Comparison of ENCODE assay signal across 12 cellular contexts in the genomic region with DNA sequence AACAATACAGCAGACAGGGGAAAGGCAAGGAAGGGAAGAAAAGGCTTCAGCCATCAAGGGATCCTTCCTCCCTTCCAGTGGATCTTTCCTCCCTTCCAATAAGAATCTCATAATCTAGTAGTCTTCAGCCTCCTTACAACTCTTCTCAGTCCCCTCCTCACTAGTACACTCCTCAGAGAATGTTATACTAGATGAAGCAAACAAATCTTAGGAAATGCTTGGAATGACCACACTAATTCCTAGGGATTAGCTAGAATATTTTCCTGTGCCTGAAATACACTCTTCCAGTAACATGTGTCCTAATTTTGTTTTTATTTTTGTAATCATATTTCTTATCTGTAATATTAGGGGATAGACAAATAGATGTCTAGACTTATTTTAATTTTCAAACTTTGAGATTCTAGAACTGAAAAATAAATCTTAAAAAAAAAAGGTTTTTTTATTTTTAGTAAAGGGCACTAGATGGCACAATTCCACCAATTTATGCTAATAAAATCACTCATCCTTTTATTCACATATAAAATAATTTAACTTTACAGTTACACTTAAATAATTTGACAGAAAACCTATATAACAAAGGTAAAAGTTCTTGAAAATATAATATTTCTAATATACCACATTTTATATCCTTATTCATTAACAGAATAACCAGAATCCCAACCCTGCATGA. TPM values are rescaled to one million over a fixed set of nuclear protein-coding genes. Genes with fewer than 3 reads are reported as not detected.
DNase-seq lines count a peak whose midpoint lies in the region; ATAC-seq and TF ChIP-seq lines count a peak whose summit lies in the region.
"Had no signal": no experiment of that assay in that cellular context is flagged by ENCODE, and none has a peak within 500 bp of the region (broad histone marks: within the 10 kb centered on the region; RNA-seq: fewer than 3 reads in every experiment).

No MANE protein-coding gene starts in this region.

- H3K36me3 ChIP-seq in PC-3 (ENCODE audit: low read depth, low read length) (no peaks in the 10 kb centered on the region), prostate gland (no peaks in the 10 kb centered on the region)
- H3K36me3 ChIP-seq: brain microvascular endothelial cell, neutrophil had no signal

- no peak for DNase-seq in activated CD8-positive, alpha-beta T cell treated with anti-CD3 and anti-CD28 coated beads for 36 hours
- DNase-seq in activated CD8-positive, alpha-beta T cell treated with anti-CD3 and anti-CD28 coated beads, Interleukin-2, amount 10 ng/mL, durations not matched to agents 7 days and 5 days: no peak
- DNase-seq in PC-3 (peak; percentile 18), epithelial cell of proximal tubule (ENCODE audit: low read depth) (no peak), stromal cell of bone marrow (ENCODE audit: low read depth) (peak; percentile 4), prostate gland (ENCODE audit: low spot score) (no peak), glomerular visceral epithelial cell (ENCODE audit: extremely low spot score) (no peak)
- no peak for DNase-seq in activated CD8-positive, alpha-beta memory T cell treated with anti-CD3 and anti-CD28 coated beads, Interleukin-2, amount 50 U/mL, for 48 hours
- DNase-seq: brain microvascular endothelial cell, C1 segment of cervical spinal cord, NCI-H2107 had no signal

- no peaks in the 10 kb centered on the region for H3K79me2 ChIP-seq in PC-3 (ENCODE audit: low read length)

- H3K4me3 Mint-ChIP-seq in activated CD8-positive, alpha-beta T cell treated with anti-CD3 and anti-CD28 coated beads for 36 hours: no peak overlapping the region
- no peak overlapping the region for H3K4me3 Mint-ChIP-seq in activated CD8-positive, alpha-beta T cell treated with anti-CD3 and anti-CD28 coated beads, Interleukin-2, amount 10 ng/mL, durations not matched to agents 7 days and 5 days

- no peak overlapping the region for H3K9ac ChIP-seq in PC-3 (ENCODE audit: low read length)

- H4K20me1 ChIP-seq in PC-3 (ENCODE audit: low read length): no peaks in the 10 kb centered on the region

- H3K27me3 ChIP-seq in PC-3 (ENCODE audit: low read length) (no peaks in the 10 kb centered on the region), prostate gland (replicated peaks; ENCODE audit: insufficient read depth) (no peaks in the 10 kb centered on the region)
- H3K27me3 ChIP-seq: brain microvascular endothelial cell, neutrophil had no signal

- CTCF ChIA-PET in activated CD8-positive, alpha-beta T cell treated with anti-CD3 and anti-CD28 coated beads for 36 hours (lab: Charles Lee): interaction anchor here (0.9 to 2.0 kb wide), 3 partner anchors 11 to 906 kb away, joined by 3 to 7 read pairs (median 4); a partner anchor contains a TSS
- CTCF ChIA-PET in activated CD8-positive, alpha-beta T cell treated with anti-CD3 and anti-CD28 coated beads, Interleukin-2, amount 10 ng/mL, durations not matched to agents 7 days and 5 days (lab: Charles Lee): interaction anchor here (1.8 to 2.3 kb wide), 3 partner anchors 845 to 1254 kb away, joined by 4 to 14 read pairs (median 12); a partner anchor contains a TSS
- CTCF ChIA-PET in PC-3 (lab: Charles Lee): no interaction called here

- intact Hi-C loops in activated CD8-positive, alpha-beta T cell treated with anti-CD3 and anti-CD28 coated beads for 36 hours (cut with micrococcal nuclease): no loop called here
- intact Hi-C loops in PC-3 (cut with micrococcal nuclease) (loop anchor here (10.0 kb wide), 1 partner anchor 315 kb away; no protein-coding TSS in a partner anchor), prostate gland (cut with DNase I) (no loop called here)

- POLR2A ChIA-PET in activated CD8-positive, alpha-beta T cell treated with anti-CD3 and anti-CD28 coated beads for 36 hours (lab: Charles Lee): interaction anchor here (0.8 kb wide), 1 partner anchor 54 kb away, joined by 3 read pairs; no protein-coding TSS in a partner anchor
- POLR2A ChIA-PET in activated CD8-positive, alpha-beta T cell treated with anti-CD3 and anti-CD28 coated beads, Interleukin-2, amount 10 ng/mL, durations not matched to agents 7 days and 5 days (lab: Charles Lee): no interaction called here
- POLR2A ChIA-PET in PC-3 (lab: Charles Lee; ENCODE audit: unreplicated experiment): no interaction called here

- H3K4me1 ChIP-seq in PC-3 (ENCODE audit: insufficient read depth, low read length) (peaks cover 24% of the 10 kb centered on the region), prostate gland (replicated peaks) (no peaks in the 10 kb centered on the region)

- ATAC-seq in activated CD8-positive, alpha-beta T cell treated with anti-CD3 and anti-CD28 coated beads for 36 hours: no peak
- ATAC-seq in activated CD8-positive, alpha-beta T cell treated with anti-CD3 and anti-CD28 coated beads, Interleukin-2, amount 10 ng/mL, durations not matched to agents 7 days and 5 days: no peak
- no peak for ATAC-seq in PC-3

- BruUV-seq in PC-3 (replicated peaks; lab: Mats Ljungman, UMichigan): no TSS peak

- H3K4me3 ChIP-seq in PC-3 (ENCODE audit: low read length): no peak overlapping the region
- no peak overlapping the region for H3K4me3 ChIP-seq in epithelial cell of proximal tubule (ENCODE audit: low read depth, low read length)
- H3K4me3 ChIP-seq in prostate gland: no peak overlapping the region

- no peak overlapping the region for H3K27ac ChIP-seq in PC-3 (ENCODE audit: low read length)
- no peak overlapping the region for H3K27ac ChIP-seq in prostate gland
- H3K27ac ChIP-seq: brain microvascular endothelial cell had no signal

- no peak overlapping the region for H3K27ac Mint-ChIP-seq in activated CD8-positive, alpha-beta T cell treated with anti-CD3 and anti-CD28 coated beads for 36 hours
- no peak overlapping the region for H3K27ac Mint-ChIP-seq in activated CD8-positive, alpha-beta T cell treated with anti-CD3 and anti-CD28 coated beads, Interleukin-2, amount 10 ng/mL, durations not matched to agents 7 days and 5 days

- no peaks in the 10 kb centered on the region for H3K9me2 ChIP-seq in PC-3 (replicated peaks; ENCODE audit: low read length)

- H3K36me3 Mint-ChIP-seq in activated CD8-positive, alpha-beta T cell treated with anti-CD3 and anti-CD28 coated beads for 36 hours (ENCODE audit: low read depth): no peaks in the 10 kb centered on the region
- H3K36me3 Mint-ChIP-seq in activated CD8-positive, alpha-beta T cell treated with anti-CD3 and anti-CD28 coated beads, Interleukin-2, amount 10 ng/mL, durations not matched to agents 7 days and 5 days (ENCODE audit: low read depth): no peaks in the 10 kb centered on the region

- no peaks in the 10 kb centered on the region for H3K9me3 Mint-ChIP-seq in activated CD8-positive, alpha-beta T cell treated with anti-CD3 and anti-CD28 coated beads for 36 hours
- no peaks in the 10 kb centered on the region for H3K9me3 Mint-ChIP-seq in activated CD8-positive, alpha-beta T cell treated with anti-CD3 and anti-CD28 coated beads, Interleukin-2, amount 10 ng/mL, durations not matched to agents 7 days and 5 days (ENCODE audit: insufficient read depth)

- peaks cover 6% of the 10 kb centered on the region for H3F3A ChIP-seq in PC-3 (ENCODE audit: low read length, unreplicated experiment)

- H3K4me1 Mint-ChIP-seq in activated CD8-positive, alpha-beta T cell treated with anti-CD3 and anti-CD28 coated beads for 36 hours (ENCODE audit: low read depth): peaks cover 14% of the 10 kb centered on the region
- peaks cover 23% of the 10 kb centered on the region for H3K4me1 Mint-ChIP-seq in activated CD8-positive, alpha-beta T cell treated with anti-CD3 and anti-CD28 coated beads, Interleukin-2, amount 10 ng/mL, durations not matched to agents 7 days and 5 days (ENCODE audit: low read depth)

- H3K9me3 ChIP-seq in PC-3 (ENCODE audit: low read length): no peaks in the 10 kb centered on the region
- no peaks in the 10 kb centered on the region for H3K9me3 ChIP-seq in prostate gland
- H3K9me3 ChIP-seq: neutrophil had no signal

- H3K4me2 ChIP-seq in PC-3 (ENCODE audit: low read length): no peak overlapping the region

- H2AFZ ChIP-seq in PC-3 (ENCODE audit: low read length): no peak overlapping the region

- TF ChIP-seq POLR2A in prostate gland (IDR thresholded peaks at IDR 0.05): no peak

- TF ChIP-seq CTCF in activated CD8-positive, alpha-beta T cell treated with anti-CD3 and anti-CD28 coated beads for 36 hours (IDR thresholded peaks at IDR 0.05): peak; percentile 51
- TF ChIP-seq CTCF in PC-3 (conservative IDR thresholded peaks at IDR 0.05; ENCODE audit: low read depth, low read length): peak; percentile 50
- peak; percentile 24 for TF ChIP-seq CTCF in epithelial cell of proximal tubule (conservative IDR thresholded peaks at IDR 0.05; ENCODE audit: low read depth, low read length)
- no peak for TF ChIP-seq CTCF in prostate gland (IDR thresholded peaks at IDR 0.05)

- no peaks in the 10 kb centered on the region for H3K27me3 Mint-ChIP-seq in activated CD8-positive, alpha-beta T cell treated with anti-CD3 and anti-CD28 coated beads for 36 hours
- peaks cover 6% of the 10 kb centered on the region for H3K27me3 Mint-ChIP-seq in activated CD8-positive, alpha-beta T cell treated with anti-CD3 and anti-CD28 coated beads, Interleukin-2, amount 10 ng/mL, durations not matched to agents 7 days and 5 days (ENCODE audit: low read depth)

RNA-seq across cellular contexts. Expression of a gene that starts 7.0 kb away (rescaled TPM):
- under 1 TPM; 0.16 to 0.18 TPM for total RNA-seq in activated CD8-positive, alpha-beta T cell treated with anti-CD3 and anti-CD28 coated beads for 36 hours
- total RNA-seq in activated CD8-positive, alpha-beta T cell treated with anti-CD3 and anti-CD28 coated beads, Interleukin-2, amount 10 ng/mL, durations not matched to agents 7 days and 5 days: not detected
- total RNA-seq in PC-3 (2014; rRNA removed) (0.40 TPM in 1 of 2 replicates, not detected in the other), epithelial cell of proximal tubule (not detected in 2 replicates), prostate gland (1 to 10 TPM in 1 of 2 donors, under 1 TPM in 1; 0.77 to 1.1 TPM)

Comparison
In these comparisons a context has a peak if more than half of its experiments do, and no peak if none do; other contexts are left out.
1. DNase-seq: peak in PC-3 (single experiment) and stromal cell of bone marrow (single experiment); none in activated CD8-positive, alpha-beta T cell treated with anti-CD3 and anti-CD28 coated beads for 36 hours (single experiment), activated CD8-positive, alpha-beta T cell treated with anti-CD3 and anti-CD28 coated beads, Interleukin-2, amount 10 ng/mL, durations not matched to agents 7 days and 5 days (single experiment), epithelial cell of proximal tubule (single experiment), prostate gland (single experiment), activated CD8-positive, alpha-beta memory T cell treated with anti-CD3 and anti-CD28 coated beads, Interleukin-2, amount 50 U/mL, for 48 hours (single experiment) and glomerular visceral epithelial cell (single experiment).
2. CTCF ChIP-seq: peak in activated CD8-positive, alpha-beta T cell treated with anti-CD3 and anti-CD28 coated beads for 36 hours (single experiment), PC-3 (single experiment) and epithelial cell of proximal tubule (single experiment); none in prostate gland (0 of 4).